Comparison of ENCODE assay signal across 19 cellular contexts in the genomic region with DNA sequence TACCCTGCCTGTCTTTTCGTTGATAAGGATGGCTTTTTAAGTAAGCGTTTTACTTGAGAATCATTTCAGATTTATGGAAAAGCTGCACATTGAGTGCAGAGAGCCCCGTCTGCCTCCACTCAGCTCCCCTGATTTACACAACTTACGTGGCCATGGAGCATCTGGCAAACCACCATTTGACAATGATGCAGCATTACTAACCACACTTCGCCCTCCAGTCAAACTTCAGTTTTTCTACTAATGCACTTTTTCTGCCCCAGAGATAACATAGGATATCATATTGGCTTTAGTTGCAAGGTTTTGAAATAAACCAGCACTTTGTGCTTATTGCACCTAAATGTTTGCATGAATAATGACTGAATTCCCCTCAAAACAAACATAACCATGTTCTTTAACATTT.
DNase-seq lines count a peak whose midpoint lies in the region; ATAC-seq, FAIRE-seq and TF ChIP-seq lines count a peak whose summit lies in the region.
"Had no signal": no experiment of that assay in that cellular context is flagged by ENCODE, and none has a peak within 500 bp of the region (broad histone marks: within the 10 kb centered on the region; RNA-seq: fewer than 3 reads in every experiment).

No MANE protein-coding gene starts in this region.

- no peaks in the 10 kb centered on the region for H3K36me3 Mint-ChIP-seq in type B pancreatic cell
- H3K36me3 Mint-ChIP-seq: CD14-positive monocyte; CD4-positive, alpha-beta memory T cell had no signal

- no peak for ATAC-seq in GM19324 (IDR thresholded peaks at IDR 0.05; ENCODE audit: low FRiP score, unreplicated experiment)
- ATAC-seq: GM12878, GM23338, HCT116 had no signal

- no peaks in the 10 kb centered on the region for H3K27me3 ChIP-seq in BLaER1 treated with 17β-estradiol and CSF1 and Interleukin-3, amounts not matched to agents 10 nM and 100 nM
- H3K27me3 ChIP-seq: BLaER1 had no signal

- H3K36me3 ChIP-seq in BLaER1 treated with 17β-estradiol and CSF1 and Interleukin-3, amounts not matched to agents 10 nM and 100 nM = no peaks in the 10 kb centered on the region
- no peaks in the 10 kb centered on the region for H3K36me3 ChIP-seq in kidney (ENCODE audit: control insufficient read depth in 1 of 2, insufficient read depth in 2 of 2, low read length in 2 of 2)
- H3K36me3 ChIP-seq: BLaER1 had no signal

- TF ChIP-seq CTCF in kidney (IDR thresholded peaks at IDR 0.05; ENCODE audit: borderline replicate concordance, extremely low read depth, insufficient read depth) (no peak), type B pancreatic cell (conservative IDR thresholded peaks at IDR 0.05) (no peak)

- peaks cover 0 to 12% (median 5%) of the 10 kb centered on the region in 11 experiments; a peak in 7 of 22 replicates for H3K9me3 ChIP-seq in BLaER1 treated with 17β-estradiol and CSF1 and Interleukin-3, amounts not matched to agents 10 nM and 100 nM (replicated peaks in 1 of 11)
- no peaks in the 10 kb centered on the region for H3K9me3 ChIP-seq in kidney (ENCODE audit: control insufficient read depth in 1 of 2, low read length in 2 of 2)

- H3K27ac ChIP-seq in BLaER1 treated with 17β-estradiol and CSF1 and Interleukin-3, amounts not matched to agents 10 nM and 100 nM = no peak overlapping the region
- no peak overlapping the region for H3K27ac ChIP-seq in kidney (ENCODE audit: low read depth in 2 of 2, low read length in 2 of 2)
- H3K27ac ChIP-seq: BLaER1 had no signal

- DNase-seq in GDM1 (lab: John Stamatoyannopoulos, UW) (peak; percentile 15), fibroblast of peridontal ligament (ENCODE audit: extremely low read depth) (peak; percentile 3), kidney (no peak), type B pancreatic cell (ENCODE audit: extremely low spot score, unreplicated experiment) (no peak)
- DNase-seq: Calu3; CD4-positive, alpha-beta memory T cell; COR-L47; DMS53; DMS79 treated with DMSO at 0.1 percent for 48 hours; H9 had no signal

- H3K9ac ChIP-seq in BLaER1 treated with 17β-estradiol and CSF1 and Interleukin-3, amounts not matched to agents 10 nM and 100 nM = no peak overlapping the region
- no peak overlapping the region for H3K9ac ChIP-seq in kidney (ENCODE audit: low read length in 2 of 2)
- H3K9ac ChIP-seq: BLaER1 had no signal

- peak overlapping the region in 7 of 11 experiments; percentile 6 to 76 (median 22); a peak in 13 of 22 replicates for H3K4me2 ChIP-seq in BLaER1 treated with 17β-estradiol and CSF1 and Interleukin-3, amounts not matched to agents 10 nM and 100 nM
- H3K4me2 ChIP-seq: BLaER1, GM23338 had no signal

- intact Hi-C loops in kidney (cut with DNase I) = no loop called here

- FAIRE-seq in kidney (lab: Jason Lieb, UNC) = no peak
- FAIRE-seq: G401.6, GM12878, GM19239 had no signal

- no peaks in the 10 kb centered on the region for H3K9me3 Mint-ChIP-seq in type B pancreatic cell
- H3K9me3 Mint-ChIP-seq: CD4-positive, alpha-beta memory T cell; GM23338; H9 had no signal

- H3K4me3 ChIP-seq in BLaER1 treated with 17β-estradiol and CSF1 and Interleukin-3, amounts not matched to agents 10 nM and 100 nM = no peak overlapping the region
- H3K4me3 ChIP-seq in kidney (ENCODE audit: low read length in 2 of 2) = no peak overlapping the region
- H3K4me3 ChIP-seq: BLaER1, GM12878, GM23338 had no signal

- no peaks in the 10 kb centered on the region for H4K20me1 ChIP-seq in BLaER1 treated with 17β-estradiol and CSF1 and Interleukin-3, amounts not matched to agents 10 nM and 100 nM
- H4K20me1 ChIP-seq: BLaER1 had no signal

- H3K27ac Mint-ChIP-seq in type B pancreatic cell = no peak overlapping the region
- H3K27ac Mint-ChIP-seq: CD14-positive monocyte; CD4-positive, alpha-beta memory T cell; GM23338; H9 had no signal

- peaks cover 13% of the 10 kb centered on the region for H3K27me3 Mint-ChIP-seq in type B pancreatic cell

- H3K4me1 ChIP-seq in BLaER1 treated with 17β-estradiol and CSF1 and Interleukin-3, amounts not matched to agents 10 nM and 100 nM = peaks cover 33 to 75% (median 64%) of the 10 kb centered on the region in 10 experiments
- H3K4me1 ChIP-seq in kidney (ENCODE audit: control insufficient read depth in 1 of 2, insufficient read depth in 1 of 2, low read depth in 1 of 2, low read length in 2 of 2) = no peaks in the 10 kb centered on the region

- H3K4me1 Mint-ChIP-seq in type B pancreatic cell (ENCODE audit: unreplicated experiment) = peaks cover 9% of the 10 kb centered on the region
- H3K4me1 Mint-ChIP-seq: CD14-positive monocyte had no signal

- no peak overlapping the region for H3K4me3 Mint-ChIP-seq in type B pancreatic cell
- H3K4me3 Mint-ChIP-seq: CD14-positive monocyte; CD4-positive, alpha-beta memory T cell; GM23338; H9 had no signal

Comparison
In these comparisons a context has a peak if more than half of its experiments do, and no peak if none do; other contexts are left out.
1. DNase-seq: peak in GDM1 (single experiment) and fibroblast of peridontal ligament (single experiment); none in kidney (single experiment) and type B pancreatic cell (single experiment).